8 cellular contexts compared by ENCODE assay signal in the genomic region with DNA sequence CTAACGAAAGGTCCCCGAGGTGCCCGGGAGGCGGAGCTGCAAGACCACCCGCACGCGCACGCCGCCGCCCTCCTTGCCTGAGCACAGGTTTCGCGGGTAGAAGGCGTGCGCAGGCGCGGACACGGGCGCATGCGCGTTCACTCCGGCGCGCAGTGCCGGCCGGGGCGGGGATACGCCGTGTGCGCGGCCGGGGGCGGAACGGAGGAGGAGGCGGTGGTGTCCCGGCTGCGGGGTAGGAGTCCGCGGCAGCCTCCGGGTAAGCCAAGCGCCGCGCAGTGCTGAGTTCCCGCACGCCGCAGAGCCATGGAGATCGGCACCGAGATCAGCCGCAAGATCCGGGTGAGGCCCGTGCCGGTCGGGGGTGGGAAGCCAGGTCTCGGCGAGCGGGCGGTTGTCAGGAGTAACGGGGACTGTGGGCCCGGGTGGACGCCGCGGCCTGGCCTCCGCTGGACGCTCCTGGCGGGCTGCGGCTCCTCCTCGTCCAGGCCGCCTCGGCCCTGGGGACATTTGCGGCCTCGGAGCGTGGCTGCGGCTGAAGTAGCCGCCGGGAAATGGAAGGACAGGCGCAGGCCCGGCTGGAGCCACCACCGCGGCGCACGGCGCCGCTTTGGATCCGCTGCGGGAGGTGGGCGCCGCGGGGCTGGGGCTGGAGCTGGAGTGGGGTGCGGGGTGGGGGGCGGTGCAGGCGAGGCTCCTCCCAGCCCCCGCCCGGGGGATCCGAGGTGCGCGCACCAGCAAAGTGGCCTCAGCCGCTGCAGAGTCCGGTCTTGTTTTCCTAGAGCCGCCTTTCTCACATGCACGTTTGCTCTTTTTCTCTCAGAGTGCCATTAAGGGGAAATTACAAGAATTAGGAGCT. TPM values are rescaled to one million over a fixed set of nuclear protein-coding genes. Genes with fewer than 3 reads are reported as not detected.
A peak's percentile ranks its signal among the peaks of the same experiment; 100 is the strongest.
DNase-seq lines count a peak whose midpoint lies in the region; ATAC-seq, FAIRE-seq and TF ChIP-seq lines count a peak whose summit lies in the region.

A gene with protein sequence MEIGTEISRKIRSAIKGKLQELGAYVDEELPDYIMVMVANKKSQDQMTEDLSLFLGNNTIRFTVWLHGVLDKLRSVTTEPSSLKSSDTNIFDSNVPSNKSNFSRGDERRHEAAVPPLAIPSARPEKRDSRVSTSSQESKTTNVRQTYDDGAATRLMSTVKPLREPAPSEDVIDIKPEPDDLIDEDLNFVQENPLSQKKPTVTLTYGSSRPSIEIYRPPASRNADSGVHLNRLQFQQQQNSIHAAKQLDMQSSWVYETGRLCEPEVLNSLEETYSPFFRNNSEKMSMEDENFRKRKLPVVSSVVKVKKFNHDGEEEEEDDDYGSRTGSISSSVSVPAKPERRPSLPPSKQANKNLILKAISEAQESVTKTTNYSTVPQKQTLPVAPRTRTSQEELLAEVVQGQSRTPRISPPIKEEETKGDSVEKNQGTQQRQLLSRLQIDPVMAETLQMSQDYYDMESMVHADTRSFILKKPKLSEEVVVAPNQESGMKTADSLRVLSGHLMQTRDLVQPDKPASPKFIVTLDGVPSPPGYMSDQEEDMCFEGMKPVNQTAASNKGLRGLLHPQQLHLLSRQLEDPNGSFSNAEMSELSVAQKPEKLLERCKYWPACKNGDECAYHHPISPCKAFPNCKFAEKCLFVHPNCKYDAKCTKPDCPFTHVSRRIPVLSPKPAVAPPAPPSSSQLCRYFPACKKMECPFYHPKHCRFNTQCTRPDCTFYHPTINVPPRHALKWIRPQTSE (plus strand): TSS at position 207 of the 856 bp plus-strand sequence. CDS start 97 bp downstream, at position 304.

- TF ChIP-seq CTCF in OCI-LY1 (IDR thresholded peaks at IDR 0.05; ENCODE audit: low read length) (no peak), endothelial cell of umbilical vein (IDR thresholded peaks at IDR 0.05; ENCODE audit: extremely low read depth in 1 of 2, insufficient read depth in 1 of 2, low read depth in 1 of 2, low read length in 2 of 2) (no peak)

- intact Hi-C loops in endothelial cell of umbilical vein (cut with micrococcal nuclease), result loop anchor here (1.0 to 5.0 kb wide), 5 partner anchors 12 to 616 kb away; a partner anchor contains a TSS

- H3K36me3 ChIP-seq in HUES6 (ENCODE audit: control insufficient read depth, insufficient read depth, low read length) (peaks cover 12% of the 10 kb centered on the region), OCI-LY1 (ENCODE audit: insufficient read depth, low read length) (peaks cover 15% of the 10 kb centered on the region), endothelial cell of umbilical vein (ENCODE audit: control insufficient read depth in 2 of 2, extremely low read depth in 1 of 2, insufficient read depth in 2 of 2, low read length in 2 of 2) (peaks cover 2% of the 10 kb centered on the region in 2 experiments)

- DNase-seq in DMS 273 (lab: John Stamatoyannopoulos, UW; ENCODE audit: unreplicated experiment) (peak; percentile 97), endothelial cell of umbilical vein (ENCODE audit: low read depth, low spot score) (peak; percentile 93), middle frontal gyrus (ENCODE audit: extremely low spot score, low spot score) (peak; percentile 87)
- DNase-seq in activated CD8-positive, alpha-beta memory T cell treated with anti-CD3 and anti-CD28 coated beads, Interleukin-2, amount 50 U/mL, for 48 hours, result peak; percentile 94
- DNase-seq in stimulated activated CD8-positive, alpha-beta memory T cell treated with anti-CD3 and anti-CD28 coated beads, Interleukin-4, amount 100 ng/mL, for 1 hour (ENCODE audit: low read depth in 2 of 2, low spot score in 1 of 2), result peak; percentile 53 to 75

- H3K27me3 ChIP-seq in HUES6 (ENCODE audit: control insufficient read depth, insufficient read depth, low read length), result no peaks in the 10 kb centered on the region
- H3K27me3 ChIP-seq in OCI-LY1 (ENCODE audit: insufficient read depth, low read length), result no peaks in the 10 kb centered on the region
- H3K27me3 ChIP-seq in endothelial cell of umbilical vein (ENCODE audit: control insufficient read depth in 2 of 2, insufficient read depth in 2 of 2, low read length in 2 of 2), result no peaks in the 10 kb centered on the region

- H3K9me2 ChIP-seq in OCI-LY1 (ENCODE audit: low read depth, low read length), result no peaks in the 10 kb centered on the region

- no peaks in the 10 kb centered on the region for H3K9me3 ChIP-seq in HUES6 (ENCODE audit: control insufficient read depth, insufficient read depth, low read depth, low read length)
- H3K9me3 ChIP-seq in OCI-LY1 (ENCODE audit: low read length), result 0 out of 2 replicates have a peak, but pooled peaks cover 5% of the 10 kb centered on the region
- H3K9me3 ChIP-seq in endothelial cell of umbilical vein (replicated peaks; ENCODE audit: control insufficient read depth, insufficient read depth, low read length), result no peaks in the 10 kb centered on the region

- peak within 1 kb of the TSS; percentile 98 for H3K4me3 ChIP-seq in HUES6 (ENCODE audit: low read depth, low read length)
- peak within 1 kb of the TSS; percentile 89 for H3K4me3 ChIP-seq in OCI-LY1 (ENCODE audit: low read depth, low read length, poor library complexity, severe bottlenecking)
- H3K4me3 ChIP-seq in endothelial cell of umbilical vein (replicated peaks in 1 of 3; ENCODE audit: insufficient read depth in 1 of 3, low read depth in 1 of 3, low read length in 3 of 3), result peak within 1 kb of the TSS; percentile 77 to 96 (median 86)

- H3K79me2 ChIP-seq in OCI-LY1 (ENCODE audit: insufficient read depth, low read length), result 0 out of 2 replicates have a peak, but pooled peaks cover 3% of the 10 kb centered on the region
- peaks cover 21% of the 10 kb centered on the region for H3K79me2 ChIP-seq in endothelial cell of umbilical vein (ENCODE audit: control insufficient read depth, insufficient read depth, low read length)

- CTCF ChIA-PET in endothelial cell of umbilical vein (lab: Charles Lee), result interaction anchor here (1.0 to 1.5 kb wide), 2 partner anchors 10 to 62 kb away, joined by 3 to 7 read pairs; no protein-coding TSS in a partner anchor

- BruUV-seq in endothelial cell of umbilical vein (replicated peaks; lab: Mats Ljungman, UMichigan), result no TSS peak

- H2AFZ ChIP-seq in OCI-LY1 (ENCODE audit: low read length) (peak within 1 kb of the TSS; percentile 90), endothelial cell of umbilical vein (ENCODE audit: low read depth, low read length) (peak within 1 kb of the TSS; percentile 98)

- dilution Hi-C loops in endothelial cell of umbilical vein (cut with MboI; ENCODE audit: extremely low pct_ligation_motif_present, low sequenced_read_pairs), result no loop called here

- H3K27ac ChIP-seq in HUES6 (ENCODE audit: low read depth, low read length) (peak within 1 kb of the TSS; percentile 95), OCI-LY1 (ENCODE audit: low read depth, low read length, poor library complexity, severe bottlenecking) (peak within 1 kb of the TSS; percentile 1), endothelial cell of umbilical vein (ENCODE audit: insufficient read depth, low read depth, low read length) (peak within 1 kb of the TSS; percentile 72)

- no peaks in the 10 kb centered on the region for H3F3A ChIP-seq in OCI-LY1 (ENCODE audit: insufficient read depth, low read length)

- H4K20me1 ChIP-seq in OCI-LY1 (ENCODE audit: insufficient read depth, low read length) (no peaks in the 10 kb centered on the region), endothelial cell of umbilical vein (replicated peaks; ENCODE audit: control insufficient read depth, extremely low read depth, insufficient read depth, low read length) (peaks cover 3% of the 10 kb centered on the region)

- H3K4me2 ChIP-seq in OCI-LY1 (ENCODE audit: low read length), result peak within 1 kb of the TSS; percentile 75
- peak within 1 kb of the TSS; percentile 97 for H3K4me2 ChIP-seq in endothelial cell of umbilical vein (ENCODE audit: insufficient read depth, low read length)

- peak within 1 kb of the TSS; percentile 99 for H3K9ac ChIP-seq in HUES6 (ENCODE audit: low read length)
- H3K9ac ChIP-seq in OCI-LY1 (ENCODE audit: low read length), result peak within 1 kb of the TSS; percentile 85
- peak within 1 kb of the TSS; percentile 87 for H3K9ac ChIP-seq in endothelial cell of umbilical vein (replicated peaks; ENCODE audit: extremely low read depth, insufficient read depth, low read length)

- no peaks in the 10 kb centered on the region for H3K9me1 ChIP-seq in endothelial cell of umbilical vein (replicated peaks; ENCODE audit: control insufficient read depth, extremely low read depth, insufficient read depth, low read length)

- FAIRE-seq in endothelial cell of umbilical vein (lab: Jason Lieb, UNC), result peak; percentile 81

- peak; percentile 83 for TF ChIP-seq POLR2A in endothelial cell of umbilical vein (IDR thresholded peaks at IDR 0.05; ENCODE audit: low read depth, low read length)

- peaks cover 13% of the 10 kb centered on the region; the same call in 1 of the 2 replicates for H3K4me1 ChIP-seq in HUES6 (ENCODE audit: control insufficient read depth, insufficient read depth, low read length)
- peaks cover 20% of the 10 kb centered on the region for H3K4me1 ChIP-seq in OCI-LY1 (ENCODE audit: insufficient read depth, low read length, severe bottlenecking)
- peaks cover 14% of the 10 kb centered on the region for H3K4me1 ChIP-seq in endothelial cell of umbilical vein (ENCODE audit: control insufficient read depth, extremely low read depth, insufficient read depth, low read length)

- POLR2A ChIA-PET in endothelial cell of umbilical vein (lab: Charles Lee), result no interaction called here

- peak; percentile 95 for ATAC-seq in GM21423 (IDR thresholded peaks at IDR 0.05; ENCODE audit: unreplicated experiment)

TF ChIP-seq in endothelial cell of umbilical vein, 7 proteins besides CTCF, POLR2A, EP300 and RAD21:
- no peak for TF ChIP-seq FOS (IDR thresholded peaks at IDR 0.05; ENCODE audit: borderline replicate concordance, insufficient read depth, low read length)
- peak; percentile 56 for TF ChIP-seq MYC (IDR thresholded peaks at IDR 0.05; ENCODE audit: low read depth, low read length)

RNA-seq across cellular contexts. Expression of the gene that starts here (rescaled TPM):
- 59.6 and 61.8 TPM in 2 replicates for total RNA-seq in endothelial cell of umbilical vein
- 61.2 and 62.3 TPM in 2 replicates for polyA plus RNA-seq in endothelial cell of umbilical vein
- polyA plus RNA-seq in endothelial cell of umbilical vein (2011; cell fraction: cytosol; rRNA removed), result 71.1 and 77.7 TPM in 2 replicates
- 105 and 123 TPM in 2 replicates for polyA plus RNA-seq in endothelial cell of umbilical vein (2011; cell fraction: nucleus; rRNA removed)
- polyA plus RNA-seq in endothelial cell of umbilical vein (2012), result 39.2 and 49.9 TPM in 2 replicates
- 163 and 174 TPM in 2 replicates for polyA minus RNA-seq in endothelial cell of umbilical vein
- 87.2 TPM for polyA minus RNA-seq in endothelial cell of umbilical vein (2011; cell fraction: cytosol; rRNA and poly(A)+ RNA removed)
- 39.6 and 72.8 TPM in 2 replicates for polyA minus RNA-seq in endothelial cell of umbilical vein (2011; cell fraction: nucleus; rRNA and poly(A)+ RNA removed)

Comparison
In these comparisons a context has a peak if more than half of its experiments do, and no peak if none do; other contexts are left out.
1. Peak in every context shown above with its lines: DNase-seq, ATAC-seq, H3K4me3 ChIP-seq and H3K27ac ChIP-seq.
2. H3K27ac ChIP-seq: peak in every context shown above with its lines; median percentile 95 in HUES6; 72 in endothelial cell of umbilical vein; 1 in OCI-LY1.